1 cellular context compared by ENCODE assay signal in genomic region chr17:59848778-59849177, GRCh38.
TF ChIP-seq lines count a peak whose summit lies in the region.

No MANE protein-coding gene starts in this region.

TF ChIP-seq in HepG2, 621 proteins besides CTCF, POLR2A, EP300 and RAD21 (continued from another document and continues in another):
- TF ChIP-seq ATF3 (CRISPR knock-in tag; IDR thresholded peaks at IDR 0.05) (peak; percentile 27; the same call in 1 of the 2 replicates), BHLHE40 (IDR thresholded peaks at IDR 0.05; ENCODE audit: low read length) (no peak), LRRFIP1 (CRISPR knock-in tag; conservative IDR thresholded peaks at IDR 0.05) (no peak), MYPOP (CRISPR knock-in tag; IDR thresholded peaks at IDR 0.05) (no peak), NR0B2 (CRISPR knock-in tag; IDR thresholded peaks at IDR 0.05) (no peak), CBX5 (CRISPR knock-in tag; IDR thresholded peaks at IDR 0.05; ENCODE audit: borderline replicate concordance) (no peak), GMEB1 (CRISPR knock-in tag; IDR thresholded peaks at IDR 0.05; ENCODE audit: borderline replicate concordance) (no peak), ZNF616 (CRISPR knock-in tag; IDR thresholded peaks at IDR 0.05; ENCODE audit: low read depth) (no peak), DBP (CRISPR knock-in tag; IDR thresholded peaks at IDR 0.05; ENCODE audit: not compliant biosample characterization) (no peak), ARHGAP35 (CRISPR knock-in tag; IDR thresholded peaks at IDR 0.05; ENCODE audit: borderline replicate concordance) (no peak), DRAP1 (CRISPR knock-in tag; IDR thresholded peaks at IDR 0.05) (no peak), ZNF280D (CRISPR knock-in tag; IDR thresholded peaks at IDR 0.05) (no peak), ZNF124 (CRISPR knock-in tag; IDR thresholded peaks at IDR 0.05) (no peak), POGZ (CRISPR knock-in tag; IDR thresholded peaks at IDR 0.05) (peak; percentile 67; the same call in 1 of the 2 replicates), LCORL (IDR thresholded peaks at IDR 0.05) (no peak), LCORL (CRISPR knock-in tag; IDR thresholded peaks at IDR 0.05) (no peak), FOXA3 (CRISPR knock-in tag; IDR thresholded peaks at IDR 0.05) (peak; percentile 22), ZNF484 (CRISPR knock-in tag; IDR thresholded peaks at IDR 0.05; ENCODE audit: borderline replicate concordance, low read depth) (no peak), WIZ (CRISPR knock-in tag; IDR thresholded peaks at IDR 0.05) (no peak), FOXK1 (CRISPR knock-in tag; IDR thresholded peaks at IDR 0.05; ENCODE audit: borderline replicate concordance, low read depth) (peak; percentile 60; the same call in 1 of the 2 replicates), MTA3 (CRISPR knock-in tag; IDR thresholded peaks at IDR 0.05) (no peak), ZNF629 (CRISPR knock-in tag; conservative IDR thresholded peaks at IDR 0.05) (no peak), PATZ1 (CRISPR knock-in tag; IDR thresholded peaks at IDR 0.05) (peak; percentile 77), TFDP2 (CRISPR knock-in tag; IDR thresholded peaks at IDR 0.05) (peak; percentile 42; the same call in 1 of the 2 replicates), MTF2 (CRISPR knock-in tag; IDR thresholded peaks at IDR 0.05; ENCODE audit: borderline replicate concordance) (no peak), PCBP1 (IDR thresholded peaks at IDR 0.05; ENCODE audit: borderline replicate concordance, low read depth, low read length) (no peak), ZNF816 (CRISPR knock-in tag; IDR thresholded peaks at IDR 0.05; ENCODE audit: borderline replicate concordance) (no peak), ZBTB38 (CRISPR knock-in tag; IDR thresholded peaks at IDR 0.05) (peak; percentile 56), SUZ12 (IDR thresholded peaks at IDR 0.05; ENCODE audit: low read depth, low read length) (no peak), GZF1 (CRISPR knock-in tag; IDR thresholded peaks at IDR 0.05) (no peak), NCOA5 (CRISPR knock-in tag; IDR thresholded peaks at IDR 0.05) (no peak), KIAA2018 (CRISPR knock-in tag; IDR thresholded peaks at IDR 0.05; ENCODE audit: borderline replicate concordance) (no peak)
